ENCODE assay signal across 8 cellular contexts in genomic region chr2:37343537-37344434, GRCh38. TPM values are rescaled to one million over a fixed set of nuclear protein-coding genes. Genes with fewer than 3 reads are reported as not detected.
DNase-seq lines count a peak whose midpoint lies in the region; ATAC-seq and TF ChIP-seq lines count a peak whose summit lies in the region.

No MANE protein-coding gene starts in this region.

- DNase-seq in EH (ENCODE audit: low read depth) (peak; percentile 50), NCI-H2196 (lab: John Stamatoyannopoulos, UW; ENCODE audit: unreplicated experiment) (peak; percentile 18), cardiac fibroblast (ENCODE audit: low read depth in 2 of 2) (peak; percentile 58 to 69), left kidney (ENCODE audit: low read depth, low spot score) (peak; percentile 70), KG1 (lab: John Stamatoyannopoulos, UW) (no peak)
- DNase-seq in stimulated activated CD4-positive, alpha-beta T cell treated with anti-CD3 and anti-CD28 coated beads, Interleukin-1b, Interleukin-23, amount 100 ng/mL, for 48 hours, result no peak

- peak overlapping the region; percentile 59 to 64 for H3K4me3 ChIP-seq in cardiac fibroblast (replicated peaks in 1 of 2; ENCODE audit: low read depth in 2 of 2, low read length in 2 of 2)

- no peak for ATAC-seq in GM21367 (IDR thresholded peaks at IDR 0.05; ENCODE audit: unreplicated experiment)

- peak overlapping the region; percentile 52 for H3K27ac ChIP-seq in temporal lobe (ENCODE audit: low read depth, low read length)

- TF ChIP-seq CTCF in cardiac fibroblast (IDR thresholded peaks at IDR 0.05; ENCODE audit: low read depth, low read length), result peak; percentile 49

RNA-seq across cellular contexts. Expression of gene QPCT, which starts 0.6 kb away (rescaled TPM):
- total RNA-seq in temporal lobe, result 9.6 TPM

RNA-seq across cellular contexts. Expression of gene PRKD3, which starts 19.2 kb away (rescaled TPM):
- total RNA-seq in temporal lobe, result 24.6 TPM

Comparison
In these comparisons a context has a peak if more than half of its experiments do, and no peak if none do; other contexts are left out.
1. DNase-seq: peak in EH (single experiment), NCI-H2196 (single experiment), cardiac fibroblast (2 of 2) and left kidney (single experiment); none in KG1 (single experiment) and stimulated activated CD4-positive, alpha-beta T cell treated with anti-CD3 and anti-CD28 coated beads, Interleukin-1b, Interleukin-23, amount 100 ng/mL, for 48 hours (single experiment).